In the genomic region with DNA sequence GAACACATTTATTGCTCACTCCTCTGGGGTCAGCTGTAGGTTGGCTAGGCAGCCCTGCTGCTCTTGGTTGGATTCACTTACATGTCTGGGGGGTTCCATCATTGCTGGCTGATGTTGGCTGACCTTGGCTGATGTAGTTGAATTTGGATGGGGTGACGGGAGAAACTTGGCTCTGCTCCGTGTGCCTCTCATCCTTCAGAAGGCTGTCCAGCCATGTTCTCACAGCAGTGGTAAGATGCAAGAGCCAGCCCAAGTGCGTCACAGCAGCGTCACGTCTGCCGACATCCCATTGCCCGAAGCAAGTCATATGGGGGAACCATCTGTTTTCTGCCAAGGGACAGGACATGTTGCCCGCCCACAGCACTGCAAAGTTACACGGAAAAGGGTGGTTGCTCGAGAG, we compare ENCODE assay signal across 15 cellular contexts.
DNase-seq lines count a peak whose midpoint lies in the region; ATAC-seq and TF ChIP-seq lines count a peak whose summit lies in the region.
"Had no signal": no experiment of that assay in that cellular context is flagged by ENCODE, and none has a peak within 500 bp of the region (broad histone marks: within the 10 kb centered on the region; RNA-seq: fewer than 3 reads in every experiment).

No MANE protein-coding gene starts in this region.

- no peak for TF ChIP-seq CTCF in fibroblast of lung (conservative IDR thresholded peaks at IDR 0.05 in 1 of 2, IDR thresholded peaks at IDR 0.05 in 1 of 2; ENCODE audit: low read depth in 1 of 2, low read length in 2 of 2)
- no peak for TF ChIP-seq CTCF in osteoblast (IDR thresholded peaks at IDR 0.05; ENCODE audit: extremely low read depth, low read depth, low read length)
- no peak for TF ChIP-seq CTCF in natural killer cell (IDR thresholded peaks at IDR 0.05)

- H3K4me3 ChIP-seq in fibroblast of lung (replicated peaks in 1 of 4; ENCODE audit: control extremely low read depth in 1 of 4, insufficient read depth in 1 of 4, low read depth in 3 of 4, low read length in 4 of 4) = no peak overlapping the region
- H3K4me3 ChIP-seq in osteoblast (ENCODE audit: insufficient read depth, low read length) = no peak overlapping the region

- H3K4me3 Mint-ChIP-seq in natural killer cell = no peak overlapping the region
- H3K4me3 Mint-ChIP-seq: activated CD4-positive, alpha-beta memory T cell treated with anti-CD3 and anti-CD28 coated beads for 36 hours; activated T-helper 1 cell treated with anti-CD3 and anti-CD28 coated beads, Interleukin-12 subunit alpha, Interleukin-12 subunit beta, Interleukin-2, Interleukin-4 antibody, amounts not matched to agents 30 ng/mL and 10 ng/mL and 1 ng/mL, durations not matched to agents 14 hours and 24 hours and 36 hours had no signal

- H3K27ac ChIP-seq in fibroblast of lung (ENCODE audit: insufficient read depth, low read length) (no peak overlapping the region), osteoblast (ENCODE audit: low read depth, low read length) (no peak overlapping the region)

- intact Hi-C loops in natural killer cell (cut with micrococcal nuclease) = loop anchor here (5.0 kb wide), 1 partner anchor 873 kb away; a partner anchor contains a TSS

- H3K36me3 Mint-ChIP-seq in natural killer cell = no peaks in the 10 kb centered on the region
- H3K36me3 Mint-ChIP-seq: activated CD4-positive, alpha-beta memory T cell treated with anti-CD3 and anti-CD28 coated beads for 36 hours had no signal

- H3K4me1 ChIP-seq in fibroblast of lung (ENCODE audit: control insufficient read depth, extremely low read depth, insufficient read depth, low read length) (no peaks in the 10 kb centered on the region), osteoblast (ENCODE audit: insufficient read depth, low read length) (no peaks in the 10 kb centered on the region)

- H3K4me2 ChIP-seq in fibroblast of lung (ENCODE audit: extremely low read depth, insufficient read depth, low read length) (no peak overlapping the region), osteoblast (ENCODE audit: insufficient read depth, low read length) (no peak overlapping the region)

- no peak overlapping the region for H3K27ac Mint-ChIP-seq in natural killer cell
- H3K27ac Mint-ChIP-seq: activated CD4-positive, alpha-beta memory T cell treated with anti-CD3 and anti-CD28 coated beads for 36 hours; activated T-helper 1 cell treated with anti-CD3 and anti-CD28 coated beads, Interleukin-12 subunit alpha, Interleukin-12 subunit beta, Interleukin-2, Interleukin-4 antibody, amounts not matched to agents 30 ng/mL and 10 ng/mL and 1 ng/mL, durations not matched to agents 14 hours and 24 hours and 36 hours had no signal

- H3K36me3 ChIP-seq in fibroblast of lung (ENCODE audit: control insufficient read depth, insufficient read depth, low read length) = no peaks in the 10 kb centered on the region
- no peaks in the 10 kb centered on the region for H3K36me3 ChIP-seq in osteoblast (ENCODE audit: insufficient read depth, low read length)

- H3K27me3 Mint-ChIP-seq in natural killer cell (ENCODE audit: low read depth in 2 of 2) = peaks cover 18 to 48% of the 10 kb centered on the region in 2 donors

- no peak overlapping the region for H3K9ac ChIP-seq in fibroblast of lung (ENCODE audit: insufficient read depth, low read length)

- H3K9me3 ChIP-seq in fibroblast of lung (ENCODE audit: control insufficient read depth, insufficient read depth, low read depth, low read length) (no peaks in the 10 kb centered on the region), osteoblast (ENCODE audit: low read depth, low read length) (no peaks in the 10 kb centered on the region)

- H3K79me2 ChIP-seq in fibroblast of lung (ENCODE audit: control insufficient read depth, insufficient read depth, low read length) (no peaks in the 10 kb centered on the region), osteoblast (ENCODE audit: insufficient read depth, low read length) (no peaks in the 10 kb centered on the region)

- H2AFZ ChIP-seq in fibroblast of lung (ENCODE audit: low read length) = no peak overlapping the region
- H2AFZ ChIP-seq in osteoblast (ENCODE audit: low read length) = no peak overlapping the region

- no peaks in the 10 kb centered on the region for H4K20me1 ChIP-seq in fibroblast of lung (ENCODE audit: control insufficient read depth, extremely low read depth, insufficient read depth, low read length)
- H4K20me1 ChIP-seq in osteoblast (ENCODE audit: insufficient read depth, low read length) = no peaks in the 10 kb centered on the region

- ATAC-seq in GM21825 (IDR thresholded peaks at IDR 0.05; ENCODE audit: unreplicated experiment) (no peak), natural killer cell (no peak)

- DNase-seq in Ammon's horn (ENCODE audit: low spot score) = peak; percentile 50
- DNase-seq in M059J (ENCODE audit: low read depth) = peak; percentile 15
- DNase-seq in fibroblast of lung (ENCODE audit: low read depth in 2 of 2) = peak; percentile 24 to 90
- DNase-seq in osteoblast (ENCODE audit: insufficient read length, low spot score, missing footprints) = peak; percentile 25
- DNase-seq in natural killer cell = no peak
- no peak for DNase-seq in 8988T
- DNase-seq in effector CD4-positive, alpha-beta T cell = no peak
- DNase-seq: activated CD4-positive, alpha-beta memory T cell treated with anti-CD3 and anti-CD28 coated beads for 36 hours; NCI-H2029; NK-92 treated with Interleukin-12 subunit alpha and Interleukin-12 subunit beta, amount 100 ng/mL, for 24 hours; retina; SIG-M5; stimulated activated CD4-positive, alpha-beta T cell treated with anti-CD3 and anti-CD28 coated beads, Interleukin-4, amount 100 ng/mL, for 24 hours had no signal

- no peaks in the 10 kb centered on the region for H3K9me3 Mint-ChIP-seq in natural killer cell
- H3K9me3 Mint-ChIP-seq: activated CD4-positive, alpha-beta memory T cell treated with anti-CD3 and anti-CD28 coated beads for 36 hours; activated T-helper 1 cell treated with anti-CD3 and anti-CD28 coated beads, Interleukin-12 subunit alpha, Interleukin-12 subunit beta, Interleukin-2, Interleukin-4 antibody, amounts not matched to agents 30 ng/mL and 10 ng/mL and 1 ng/mL, durations not matched to agents 14 hours and 24 hours and 36 hours had no signal

- peaks cover 0 to 5% of the 10 kb centered on the region in 2 donors for H3K4me1 Mint-ChIP-seq in natural killer cell

- H3K27me3 ChIP-seq in fibroblast of lung (ENCODE audit: control insufficient read depth, insufficient read depth, low read length) = no peaks in the 10 kb centered on the region
- H3K27me3 ChIP-seq in osteoblast (ENCODE audit: insufficient read depth, low read length) = peaks cover 18% of the 10 kb centered on the region

Comparison
In these comparisons a context has a peak if more than half of its experiments do, and no peak if none do; other contexts are left out.
1. DNase-seq: peak in Ammon's horn (single experiment), M059J (single experiment), fibroblast of lung (2 of 2) and osteoblast (single experiment); none in natural killer cell (single experiment), 8988T (single experiment) and effector CD4-positive, alpha-beta T cell (single experiment).